Comparison of ENCODE assay signal across 8 cellular contexts in the genomic region with DNA sequence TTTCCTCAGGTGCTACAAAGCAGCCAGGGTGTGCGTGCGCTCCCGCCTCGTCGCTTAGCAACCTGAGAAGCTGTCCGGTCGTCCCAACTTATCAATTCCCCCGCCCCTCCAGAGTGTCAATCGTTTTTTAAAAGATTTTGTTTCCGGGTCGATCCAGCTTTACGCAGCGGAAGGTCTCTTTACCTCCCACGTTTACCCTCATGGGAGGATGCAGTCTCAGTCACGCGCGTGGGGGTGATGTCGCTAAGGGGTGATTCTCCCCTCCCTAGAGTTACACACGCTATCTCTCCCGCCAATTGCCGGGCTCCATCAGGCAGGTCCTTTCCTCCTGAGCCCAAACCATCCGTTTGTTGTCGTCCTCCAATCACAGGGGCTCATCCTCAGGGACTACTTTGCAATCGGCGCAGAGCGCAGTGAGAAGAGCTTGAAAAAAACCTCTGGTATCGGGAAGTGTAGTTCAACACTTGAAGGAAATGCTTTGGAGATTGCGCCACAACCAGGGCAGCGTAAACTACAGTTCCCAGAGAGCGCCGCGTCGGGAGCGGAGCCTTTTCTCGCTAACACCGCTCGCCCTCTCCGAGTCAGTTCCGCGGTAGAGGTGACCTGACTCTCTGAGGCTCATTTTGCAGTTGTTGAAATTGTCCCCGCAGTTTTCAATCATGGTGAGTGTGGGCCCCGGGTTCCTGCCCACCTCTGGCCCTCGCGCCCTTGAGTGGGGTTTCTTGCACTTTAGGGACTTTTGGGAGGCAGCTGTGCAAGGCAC. TPM values are rescaled to one million over a fixed set of nuclear protein-coding genes. Genes with fewer than 3 reads are reported as not detected.
DNase-seq lines count a peak whose midpoint lies in the region; ATAC-seq and TF ChIP-seq lines count a peak whose summit lies in the region.

A gene (plus strand): TSS at position 579 of the 763 bp plus-strand sequence. CDS start 81 bp downstream, at position 660.
A gene with protein sequence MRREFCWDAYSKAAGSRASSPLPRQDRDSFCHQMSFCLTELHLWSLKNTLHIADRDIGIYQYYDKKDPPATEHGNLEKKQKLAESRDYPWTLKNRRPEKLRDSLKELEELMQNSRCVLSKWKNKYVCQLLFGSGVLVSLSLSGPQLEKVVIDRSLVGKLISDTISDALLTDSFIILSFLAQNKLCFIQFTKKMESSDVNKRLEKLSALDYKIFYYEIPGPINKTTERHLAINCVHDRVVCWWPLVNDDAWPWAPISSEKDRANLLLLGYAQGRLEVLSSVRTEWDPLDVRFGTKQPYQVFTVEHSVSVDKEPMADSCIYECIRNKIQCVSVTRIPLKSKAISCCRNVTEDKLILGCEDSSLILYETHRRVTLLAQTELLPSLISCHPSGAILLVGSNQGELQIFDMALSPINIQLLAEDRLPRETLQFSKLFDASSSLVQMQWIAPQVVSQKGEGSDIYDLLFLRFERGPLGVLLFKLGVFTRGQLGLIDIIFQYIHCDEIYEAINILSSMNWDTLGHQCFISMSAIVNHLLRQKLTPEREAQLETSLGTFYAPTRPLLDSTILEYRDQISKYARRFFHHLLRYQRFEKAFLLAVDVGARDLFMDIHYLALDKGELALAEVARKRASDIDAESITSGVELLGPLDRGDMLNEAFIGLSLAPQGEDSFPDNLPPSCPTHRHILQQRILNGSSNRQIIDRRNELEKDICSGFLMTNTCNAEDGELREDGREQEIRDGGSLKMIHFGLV (minus strand): TSS at position 93 of the 763 bp plus-strand sequence. CDS start 206 bp downstream, outside the sequence.

- ATAC-seq in GM19397 (IDR thresholded peaks at IDR 0.05; ENCODE audit: unreplicated experiment): peak; percentile 86
- ATAC-seq in HG03565 (IDR thresholded peaks at IDR 0.05; ENCODE audit: unreplicated experiment): peak; percentile 78
- ATAC-seq in left lung: peak; percentile 96

- intact Hi-C loops in left lung (cut with DNase I): no loop called here

- no peaks in the 10 kb centered on the region for H3K27me3 ChIP-seq in left lung

- peak within 1 kb of the TSS; percentile 59 to 72 for H3K4me3 ChIP-seq in left lung

- no peaks in the 10 kb centered on the region for H3K9me3 ChIP-seq in left lung

- DNase-seq in CD1c-positive myeloid dendritic cell (ENCODE audit: extremely low spot score) (peak; percentile 99), NCI-H748 treated with DMSO at 0.1 percent for 48 hours (lab: John Stamatoyannopoulos, UW) (peak; percentile 89), dermis blood vessel endothelial cell (peak; percentile 99), left lung (peak; percentile 93 to 95)
- DNase-seq in activated CD4-positive, alpha-beta T cell treated with anti-CD3 and anti-CD28 coated beads, Interleukin-2, amount 50 U/mL, for 4 hours: peak; percentile 93 to 95
- peak; percentile 93 for DNase-seq in stimulated activated CD4-positive, alpha-beta T cell treated with anti-CD3 and anti-CD28 coated beads, Interleukin-2, amount 100 ng/mL, for 4 hours (ENCODE audit: low read depth)

- TF ChIP-seq CTCF in left lung (IDR thresholded peaks at IDR 0.05): no peak

- peak within 1 kb of the TSS; percentile 82 to 85 for H3K27ac ChIP-seq in left lung

- H3K36me3 ChIP-seq in left lung: peaks cover 0 to 5% of the 10 kb centered on the region in 2 donors

- H3K4me1 ChIP-seq in left lung: peaks cover 4 to 44% of the 10 kb centered on the region in 2 donors

RNA-seq across cellular contexts. Expression of the first gene that starts in this region (rescaled TPM):
- total RNA-seq in dermis blood vessel endothelial cell (118 and 139 TPM in 2 replicates), left lung (100 to 1,000 TPM; 129 to 130 TPM)

RNA-seq across cellular contexts. Expression of the second gene that starts in this region (rescaled TPM):
- 5.9 and 6.8 TPM in 2 replicates for total RNA-seq in dermis blood vessel endothelial cell
- 10 to 100 TPM in 1 of 2 donors, 1 to 10 TPM in 1; 9.0 to 10.8 TPM for total RNA-seq in left lung

Comparison
In these comparisons a context has a peak if more than half of its experiments do, and no peak if none do; other contexts are left out.
1. Peak in every context shown above with its lines: DNase-seq, ATAC-seq, H3K4me3 ChIP-seq and H3K27ac ChIP-seq.